In the genomic region with DNA sequence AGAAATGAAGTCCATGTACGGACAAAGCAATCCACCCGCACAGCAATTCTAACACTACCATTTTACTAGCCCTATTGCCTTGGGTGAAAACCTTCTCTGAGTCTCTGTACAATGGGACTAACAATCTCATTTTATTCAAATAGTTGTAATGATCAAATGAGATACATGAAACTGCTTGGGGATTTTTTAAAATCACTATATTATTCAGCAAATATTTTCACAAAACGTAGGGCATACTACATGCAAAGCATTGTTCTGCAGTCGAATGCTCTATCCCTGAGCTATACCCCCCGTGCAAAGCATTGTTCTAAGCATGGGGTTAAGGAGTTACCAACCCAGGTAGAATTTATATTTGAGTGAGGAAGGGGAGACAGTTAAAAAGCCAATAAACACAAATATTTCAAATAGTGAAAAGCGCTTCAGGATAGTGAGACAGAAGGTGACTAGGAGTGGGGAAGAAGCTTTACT, we compare ENCODE assay signal across 8 cellular contexts. TPM values are rescaled to one million over a fixed set of nuclear protein-coding genes. Genes with fewer than 3 reads are reported as not detected.
DNase-seq lines count a peak whose midpoint lies in the region; ATAC-seq and TF ChIP-seq lines count a peak whose summit lies in the region.

No MANE protein-coding gene starts in this region.

- H3K27me3 ChIP-seq in DOHH2 (ENCODE audit: control insufficient read depth, low read length) (no peaks in the 10 kb centered on the region), GM23248 (replicated peaks; ENCODE audit: insufficient read depth) (no peaks in the 10 kb centered on the region), iPS DF 6.9 (ENCODE audit: control insufficient read depth, insufficient read depth, low read length) (no peaks in the 10 kb centered on the region)

- H3K4me1 ChIP-seq in DOHH2 (ENCODE audit: control insufficient read depth, low read length) (peaks cover 36% of the 10 kb centered on the region), GM23248 (ENCODE audit: insufficient read depth) (peaks cover 23% of the 10 kb centered on the region), iPS DF 6.9 (ENCODE audit: control insufficient read depth, insufficient read depth, low read length) (no peaks in the 10 kb centered on the region; the same call in 1 of the 2 replicates)

- in situ Hi-C loops in GM23248 (cut with MboI): no loop called here

- peak overlapping the region; percentile 95 for H3K4me3 ChIP-seq in DOHH2 (ENCODE audit: low read length)
- H3K4me3 ChIP-seq in GM23248: peak overlapping the region; percentile 94
- peak overlapping the region; percentile 77; the same call in 1 of the 2 replicates for H3K4me3 ChIP-seq in iPS DF 6.9 (ENCODE audit: low read length)

- H3K4me2 ChIP-seq in DOHH2 (ENCODE audit: low read length): peak overlapping the region; percentile 75
- H3K4me2 ChIP-seq in GM23248 (ENCODE audit: unreplicated experiment): peak overlapping the region; percentile 73

- peak overlapping the region; percentile 95 to 99 for H3K27ac Mint-ChIP-seq in T-cell

- H3K4me1 Mint-ChIP-seq in T-cell: peaks cover 37 to 47% (median 46%) of the 10 kb centered on the region in 3 donors

- H3K79me2 ChIP-seq in DOHH2 (ENCODE audit: control insufficient read depth, low read length): peaks cover 37% of the 10 kb centered on the region
- peaks cover 41% of the 10 kb centered on the region for H3K79me2 ChIP-seq in GM23248 (ENCODE audit: insufficient read depth)

- ATAC-seq in T-cell (replicated peaks in 1 of 4): no peak

- H3K9me3 ChIP-seq in DOHH2 (ENCODE audit: control insufficient read depth, insufficient read depth, low read length) (no peaks in the 10 kb centered on the region), GM23248 (ENCODE audit: low read depth) (no peaks in the 10 kb centered on the region), iPS DF 6.9 (ENCODE audit: control insufficient read depth, insufficient read depth, low read length) (no peaks in the 10 kb centered on the region)

- peak overlapping the region; percentile 82 for H2AFZ ChIP-seq in GM23248

- DNase-seq in GM23248: no peak
- no peak for DNase-seq in T-cell
- DNase-seq in iPS DF 6.9 (ENCODE audit: low read depth, low spot score): no peak
- no peak for DNase-seq in substantia nigra (lab: John Stamatoyannopoulos, UW)
- no peak for DNase-seq in UCSD-AML1 (lab: John Stamatoyannopoulos, UW; ENCODE audit: unreplicated experiment)
- DNase-seq in NK-92 (lab: John Stamatoyannopoulos, UW; ENCODE audit: unreplicated experiment): no peak
- DNase-seq in NCI-H1092 (lab: John Stamatoyannopoulos, UW): no peak

- CTCF ChIA-PET in T-cell (lab: Charles Lee): interaction anchor here in 1 of 2 donors (1.0 kb wide), 1 partner anchor 49 kb away, joined by 6 read pairs; the partner anchor contains the start of gene ATP5MC2

- no peaks in the 10 kb centered on the region for H3K27me3 Mint-ChIP-seq in T-cell

- no peaks in the 10 kb centered on the region; the same call in 1 of the 2 replicates for H3K36me3 ChIP-seq in DOHH2 (ENCODE audit: control insufficient read depth, low read length)
- no peaks in the 10 kb centered on the region for H3K36me3 ChIP-seq in GM23248 (ENCODE audit: low read depth)
- H3K36me3 ChIP-seq in iPS DF 6.9 (ENCODE audit: control insufficient read depth, insufficient read depth, low read length): no peaks in the 10 kb centered on the region

- POLR2A ChIA-PET in T-cell (lab: Charles Lee): interaction anchor here (0.5 to 1.1 kb wide), 3 partner anchors 9 to 787 kb away, joined by 3 to 4 read pairs (median 3); partner anchors contain the start of gene ATP5MC2 (in 1 of the 2)

- WGBS in GM23248 (ENCODE audit: low coverage in 1 of 2, low lambda C conversion rate in 2 of 2, missing lambda C conversion rate in 2 of 2), 2 experiments: 30 to 38% methylated on average over 6 of the region's 6 CpGs
- no CpG with 5 or more reads among the region's 6 CpGs for WGBS in iPS DF 6.9 (ENCODE audit: insufficient coverage, insufficient read length)

- H3K9me2 ChIP-seq in DOHH2 (replicated peaks; ENCODE audit: control insufficient read depth, low read length): no peaks in the 10 kb centered on the region
- no peaks in the 10 kb centered on the region for H3K9me2 ChIP-seq in GM23248 (ENCODE audit: insufficient read depth)

- peaks cover 0 to under 1% (median 0%) of the 10 kb centered on the region in 3 donors for H3K9me3 Mint-ChIP-seq in T-cell

- H4K20me1 ChIP-seq in DOHH2 (ENCODE audit: control insufficient read depth, insufficient read depth, low read depth, low read length) (no peaks in the 10 kb centered on the region), GM23248 (ENCODE audit: insufficient read depth) (no peaks in the 10 kb centered on the region)

- H3K4me3 Mint-ChIP-seq in T-cell: peak overlapping the region; percentile 92 to 98 (median 96)

- H3F3A ChIP-seq in DOHH2 (ENCODE audit: control insufficient read depth, insufficient read depth) (peaks cover 4% of the 10 kb centered on the region; the same call in 1 of the 2 replicates), GM23248 (ENCODE audit: insufficient read depth) (peaks cover 31% of the 10 kb centered on the region)

- no peaks in the 10 kb centered on the region for H3K36me3 Mint-ChIP-seq in T-cell

- no peak for TF ChIP-seq CTCF in DOHH2 (IDR thresholded peaks at IDR 0.05; ENCODE audit: low read depth, low read length, poor library complexity, severe bottlenecking)

- peak overlapping the region; percentile 67 for H3K27ac ChIP-seq in DOHH2 (ENCODE audit: low read depth, low read length)
- no peak overlapping the region for H3K27ac ChIP-seq in GM23248
- H3K27ac ChIP-seq in iPS DF 6.9 (ENCODE audit: low read length): no peak overlapping the region
- H3K27ac ChIP-seq in substantia nigra (ENCODE audit: low read depth, low read length, poor library complexity, severe bottlenecking): peak overlapping the region; percentile 97

- peak overlapping the region; percentile 91 for H3K9ac ChIP-seq in GM23248

RNA-seq across cellular contexts. Expression of gene ATF7, which starts 0.6 kb away (rescaled TPM):
- 10.5 and 12.8 TPM in 2 replicates for total RNA-seq in GM23248 (2014; rRNA removed; shearing (Covaris generic))
- 21.5 and 24.3 TPM in 2 replicates for polyA plus RNA-seq in GM23248 (2016; fragmentation: Nextera tagmentation; extraction: Ambion mirVana)
- total RNA-seq in T-cell: 10 to 100 TPM; 18.9 to 29.6 (median 27.1) TPM

RNA-seq across cellular contexts. Expression of gene ATP5MC2, which starts 49.1 kb away (rescaled TPM):
- total RNA-seq in GM23248 (2014; rRNA removed; shearing (Covaris generic)): 191 and 257 TPM in 2 replicates
- polyA plus RNA-seq in GM23248 (2016; fragmentation: Nextera tagmentation; extraction: Ambion mirVana): 266 TPM in 2 replicates
- total RNA-seq in T-cell: 100 to 1,000 TPM; 223 to 283 (median 251) TPM

Comparison
In these comparisons a context has a peak if more than half of its experiments do, and no peak if none do; other contexts are left out.
1. H3K27ac ChIP-seq: peak in DOHH2 (single experiment) and substantia nigra (single experiment); none in GM23248 (single experiment) and iPS DF 6.9 (single experiment).
2. Peak in every context shown above with its lines, with median percentiles within 50 percentile points of each other: H3K4me3 ChIP-seq.